ENCODE assay signal across 8 cellular contexts in the genomic region with DNA sequence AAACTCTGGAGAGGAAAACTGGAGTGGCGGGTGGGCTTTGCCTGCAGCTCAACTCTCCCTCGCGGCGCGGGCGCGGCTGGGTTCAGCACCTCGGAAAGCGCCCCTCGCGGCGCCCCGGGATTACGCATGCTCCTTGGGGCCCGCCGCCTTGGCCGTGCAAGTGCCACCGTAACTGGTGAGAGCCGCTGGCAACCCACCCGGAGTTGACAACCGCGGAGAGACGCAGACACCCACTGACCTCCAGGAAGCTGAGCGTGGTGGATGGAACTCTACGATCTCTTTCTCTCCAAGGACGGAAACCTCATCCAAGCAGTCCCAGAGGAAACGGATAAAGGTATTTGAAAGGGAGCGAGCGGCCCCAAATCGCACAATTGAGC. TPM values are rescaled to one million over a fixed set of nuclear protein-coding genes. Genes with fewer than 3 reads are reported as not detected.
DNase-seq lines count a peak whose midpoint lies in the region; ATAC-seq, FAIRE-seq and TF ChIP-seq lines count a peak whose summit lies in the region.

No MANE protein-coding gene starts in this region.

- H3K36me3 ChIP-seq in esophagus muscularis mucosa (no peaks in the 10 kb centered on the region), muscle layer of duodenum (ENCODE audit: control insufficient read depth in 1 of 2, insufficient read depth in 2 of 2, low read length in 2 of 2) (no peaks in the 10 kb centered on the region), testis (ENCODE audit: low read depth, missing control alignments) (no peaks in the 10 kb centered on the region), Peyer's patch (no peaks in the 10 kb centered on the region)

- CTCF ChIA-PET in activated CD4-positive, alpha-beta memory T cell treated with anti-CD3 and anti-CD28 coated beads for 36 hours (lab: Charles Lee), result interaction anchor here (0.8 to 4.0 kb wide), 14 partner anchors 11 to 529 kb away, joined by 3 to 44 read pairs (median 5); no protein-coding TSS in a partner anchor

- TF ChIP-seq POLR2A in GM12891 (IDR thresholded peaks at IDR 0.05; ENCODE audit: low read depth, low read length) (no peak), esophagus muscularis mucosa (IDR thresholded peaks at IDR 0.05; ENCODE audit: low read depth) (no peak), testis (IDR thresholded peaks at IDR 0.05) (no peak), Peyer's patch (IDR thresholded peaks at IDR 0.05) (no peak)

- peak; percentile 75 for FAIRE-seq in GM12891 (lab: Jason Lieb, UNC)

- H3K27ac ChIP-seq in esophagus muscularis mucosa (replicated peaks in 1 of 4) (no peak overlapping the region), muscle layer of duodenum (ENCODE audit: low read length) (no peak overlapping the region), testis (no peak overlapping the region), Peyer's patch (no peak overlapping the region)

- POLR2A ChIA-PET in activated CD4-positive, alpha-beta memory T cell treated with anti-CD3 and anti-CD28 coated beads for 36 hours (lab: Charles Lee), result interaction anchor here (0.6 kb wide), 1 partner anchor 14 kb away, joined by 3 read pairs; no protein-coding TSS in a partner anchor

- no peaks in the 10 kb centered on the region for H3K9me3 ChIP-seq in esophagus muscularis mucosa
- no peaks in the 10 kb centered on the region for H3K9me3 ChIP-seq in muscle layer of duodenum (ENCODE audit: control insufficient read depth in 1 of 2, low read length in 2 of 2)
- no peaks in the 10 kb centered on the region for H3K9me3 ChIP-seq in testis
- H3K9me3 ChIP-seq in Peyer's patch, result no peaks in the 10 kb centered on the region

- H3K4me1 ChIP-seq in esophagus muscularis mucosa (peaks cover 9 to 25% (median 17%) of the 10 kb centered on the region in 4 donors), muscle layer of duodenum (ENCODE audit: control insufficient read depth in 1 of 2, insufficient read depth in 2 of 2, low read length in 2 of 2) (peaks cover 0 to 18% of the 10 kb centered on the region in 2 donors), testis (peaks cover 7% of the 10 kb centered on the region), Peyer's patch (no peaks in the 10 kb centered on the region)

- TF ChIP-seq CTCF in esophagus muscularis mucosa (IDR thresholded peaks at IDR 0.05) (peak; percentile 33 to 48 (median 35)), testis (IDR thresholded peaks at IDR 0.05) (peak; percentile 32 to 57 (median 38)), Peyer's patch (IDR thresholded peaks at IDR 0.05) (peak in 2 of 6 experiments; percentile 14 to 15)

- H3K27ac Mint-ChIP-seq in activated CD4-positive, alpha-beta memory T cell treated with anti-CD3 and anti-CD28 coated beads for 36 hours, result no peak overlapping the region

- H3K4me1 Mint-ChIP-seq in activated CD4-positive, alpha-beta memory T cell treated with anti-CD3 and anti-CD28 coated beads for 36 hours (ENCODE audit: low read depth), result peaks cover 2% of the 10 kb centered on the region

- H3K36me3 Mint-ChIP-seq in activated CD4-positive, alpha-beta memory T cell treated with anti-CD3 and anti-CD28 coated beads for 36 hours, result no peaks in the 10 kb centered on the region

- TF ChIP-seq EP300 in esophagus muscularis mucosa (IDR thresholded peaks at IDR 0.05), result no peak

- intact Hi-C loops in activated CD4-positive, alpha-beta memory T cell treated with anti-CD3 and anti-CD28 coated beads for 36 hours (cut with micrococcal nuclease), result no loop called here
- intact Hi-C loops in esophagus muscularis mucosa (cut with DNase I), result no loop called here
- intact Hi-C loops in testis (cut with DNase I; ENCODE audit: low total_unique reads), result no loop called here

- DNase-seq in GM12891 (ENCODE audit: insufficient read length, low spot score) (peak; percentile 62), esophagus muscularis mucosa (ENCODE audit: extremely low spot score) (no peak), testis (peak; percentile 79), Peyer's patch (no peak)
- DNase-seq in Jurkat, Clone E6-1 (ENCODE audit: low read depth, low spot score), result peak; percentile 30
- DNase-seq in activated CD4-positive, alpha-beta memory T cell treated with anti-CD3 and anti-CD28 coated beads for 36 hours, result peak; percentile 61

- H3K27me3 ChIP-seq in esophagus muscularis mucosa (peaks cover 0 to 62% (median 25%) of the 10 kb centered on the region in 4 donors), muscle layer of duodenum (ENCODE audit: low read depth, low read length) (peaks cover 31% of the 10 kb centered on the region), testis (peaks cover 2% of the 10 kb centered on the region), Peyer's patch (no peaks in the 10 kb centered on the region)

- no peak overlapping the region for H3K4me3 Mint-ChIP-seq in activated CD4-positive, alpha-beta memory T cell treated with anti-CD3 and anti-CD28 coated beads for 36 hours

- peaks cover 48% of the 10 kb centered on the region for H3K27me3 Mint-ChIP-seq in activated CD4-positive, alpha-beta memory T cell treated with anti-CD3 and anti-CD28 coated beads for 36 hours

- H3K4me3 ChIP-seq in Jurkat, Clone E6-1 (ENCODE audit: low read length), result no peak overlapping the region
- H3K4me3 ChIP-seq in esophagus muscularis mucosa (peak overlapping the region; percentile 34 to 50 (median 40)), muscle layer of duodenum (ENCODE audit: low read depth in 1 of 2, low read length in 2 of 2) (peak overlapping the region; percentile 41 to 65), testis (peak overlapping the region; percentile 34 to 45), Peyer's patch (peak overlapping the region in 1 of 4 donors; percentile 20)

- no peak for ATAC-seq in GM19395 (IDR thresholded peaks at IDR 0.05; ENCODE audit: unreplicated experiment)

- no peaks in the 10 kb centered on the region for H3K9me3 Mint-ChIP-seq in activated CD4-positive, alpha-beta memory T cell treated with anti-CD3 and anti-CD28 coated beads for 36 hours

- 2% methylated on average over 9 of the region's 30 CpGs for WGBS in esophagus muscularis mucosa
- 0 to 1% methylated on average over 16 to 27 of the region's 30 CpGs for WGBS in testis, 2 donors

TF ChIP-seq in GM12891, 5 proteins besides CTCF, POLR2A, EP300 and RAD21:
- TF ChIP-seq SPI1 (IDR thresholded peaks at IDR 0.05; ENCODE audit: low read depth, low read length), result no peak

RNA-seq across cellular contexts. Expression of a gene that starts 0.2 kb away (rescaled TPM):
- polyA plus RNA-seq in GM12891 (2012; ENCODE audit: low read depth, missing spikeins), result not detected
- polyA plus RNA-seq in Jurkat, Clone E6-1 (2012; ENCODE audit: insufficient read depth, insufficient read length), result not detected
- total RNA-seq in activated CD4-positive, alpha-beta memory T cell treated with anti-CD3 and anti-CD28 coated beads for 36 hours, result not detected
- total RNA-seq in esophagus muscularis mucosa (not detected), testis (not detected), Peyer's patch (not detected)
- polyA plus RNA-seq in testis (ENCODE audit: insufficient read depth, low read depth, low replicate concordance), result not detected

RNA-seq across cellular contexts. Expression of a gene that starts 44.2 kb away (rescaled TPM):
- polyA plus RNA-seq in GM12891 (2012; ENCODE audit: low read depth, missing spikeins), result 18.8 TPM
- not detected for polyA plus RNA-seq in Jurkat, Clone E6-1 (2012; ENCODE audit: insufficient read depth, insufficient read length)
- not detected for total RNA-seq in activated CD4-positive, alpha-beta memory T cell treated with anti-CD3 and anti-CD28 coated beads for 36 hours
- total RNA-seq in esophagus muscularis mucosa, result 1 to 10 TPM; 2.3 to 6.0 (median 4.2) TPM
- 1 to 10 TPM; 7.5 to 9.3 TPM for total RNA-seq in testis
- polyA plus RNA-seq in testis (ENCODE audit: insufficient read depth, low read depth, low replicate concordance), result 4.9 TPM
- total RNA-seq in Peyer's patch, result 10 to 100 TPM in 1 of 4 donors, 1 to 10 TPM in 2, under 1 TPM in 1; 0.53 to 11.6 (median 1.3) TPM

RNA-seq across cellular contexts. Expression of a gene that starts 48.5 kb away (rescaled TPM):
- not detected for polyA plus RNA-seq in GM12891 (2012; ENCODE audit: low read depth, missing spikeins)
- polyA plus RNA-seq in Jurkat, Clone E6-1 (2012; ENCODE audit: insufficient read depth, insufficient read length), result not detected
- not detected for total RNA-seq in activated CD4-positive, alpha-beta memory T cell treated with anti-CD3 and anti-CD28 coated beads for 36 hours
- total RNA-seq in esophagus muscularis mucosa, result under 1 TPM in 1 of 4 donors, not detected in 3; 0.26 TPM
- total RNA-seq in testis, result 1 to 10 TPM in 1 of 2 donors, under 1 TPM in 1; 0.93 to 1.6 TPM
- polyA plus RNA-seq in testis (ENCODE audit: insufficient read depth, low read depth, low replicate concordance), result 2.0 TPM
- not detected for total RNA-seq in Peyer's patch

Comparison
In these comparisons a context has a peak if more than half of its experiments do, and no peak if none do; other contexts are left out.
1. DNase-seq: peak in GM12891 (single experiment), Jurkat, Clone E6-1 (single experiment), activated CD4-positive, alpha-beta memory T cell treated with anti-CD3 and anti-CD28 coated beads for 36 hours (single experiment) and testis (single experiment); none in esophagus muscularis mucosa (single experiment) and Peyer's patch (0 of 3).